In the genomic region with DNA sequence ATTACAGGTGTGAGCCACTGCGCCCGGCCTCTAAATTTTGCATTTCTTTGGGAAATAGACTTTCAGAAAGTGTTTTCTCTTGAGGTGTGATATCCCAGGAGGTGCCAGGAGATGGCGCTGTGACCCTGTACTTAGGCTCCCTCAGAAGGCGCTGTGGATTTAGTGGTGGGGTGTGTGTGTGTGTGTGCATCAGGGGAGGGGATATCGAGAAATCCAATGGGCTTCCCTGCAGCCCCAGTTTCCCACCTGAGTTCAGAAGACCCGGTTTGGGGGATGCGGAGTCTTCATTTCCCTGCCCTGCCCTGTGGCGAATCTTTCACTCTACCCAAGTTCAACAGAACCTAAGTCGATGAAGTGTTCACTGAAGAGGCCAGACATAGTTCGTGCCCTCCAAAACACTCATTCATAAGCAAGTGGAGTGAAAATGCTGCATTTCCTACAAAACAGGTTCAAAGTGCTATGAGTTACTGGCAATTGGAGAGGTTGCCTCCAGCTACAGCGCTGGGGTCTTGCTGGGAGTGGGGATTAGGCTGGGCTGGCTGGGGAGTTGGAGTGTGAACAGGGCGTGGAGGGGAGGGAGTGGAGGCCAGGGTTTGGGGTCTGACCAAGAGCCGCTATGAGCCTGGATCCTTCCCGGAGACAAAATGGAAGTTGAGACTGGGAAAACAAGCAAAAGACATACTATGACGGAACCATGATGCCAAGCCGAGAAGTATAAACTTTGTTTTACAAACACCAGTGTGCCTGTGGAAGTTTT, we compare ENCODE assay signal across 8 cellular contexts. TPM values are rescaled to one million over a fixed set of nuclear protein-coding genes. Genes with fewer than 3 reads are reported as not detected.
A peak's percentile ranks its signal among the peaks of the same experiment; 100 is the strongest.
DNase-seq lines count a peak whose midpoint lies in the region; ATAC-seq, FAIRE-seq and TF ChIP-seq lines count a peak whose summit lies in the region.

No MANE protein-coding gene starts in this region.

- peaks cover 25% of the 10 kb centered on the region for H3K4me1 ChIP-seq in A549

- TF ChIP-seq EP300 in A549 (IDR thresholded peaks at IDR 0.05): no peak

- in situ Hi-C loops in GM13977 (cut with MboI; ENCODE audit: low pct_unique_long_range_greater_than_20kb, low sequenced_read_pairs, unreplicated experiment): no loop called here

- 49% methylated on average over 16 of the region's 16 CpGs for WGBS in A549 (ENCODE audit: missing lambda C conversion rate)

- CTCF ChIA-PET in A549 (lab: Yijun Ruan, JAX): interaction anchor here (0.6 to 6.2 kb wide), 22 partner anchors 11 to 288 kb away, joined by 3 to 57 read pairs (median 5); partner anchors contain the start of gene TTLL4

- POLR2A ChIA-PET in A549 (lab: Yijun Ruan, JAX): no interaction called here

- FAIRE-seq in A549 (lab: Jason Lieb, UNC): no peak

- TF ChIP-seq POLR2A in A549 (IDR thresholded peaks at IDR 0.05; ENCODE audit: low read length): no peak

- 0 out of 6 replicates have a peak overlapping the region, but pooled peaks of 1 of the 2 experiments have one; percentile 12 for H3K27ac ChIP-seq in A549
- no peak overlapping the region for H3K27ac ChIP-seq in coronary artery

- H3K9me3 ChIP-seq in A549: no peaks in the 10 kb centered on the region

- peak; percentile 82 to 88 for TF ChIP-seq RAD21 in A549 (conservative IDR thresholded peaks at IDR 0.05 in 1 of 2, IDR thresholded peaks at IDR 0.05 in 1 of 2)

- ATAC-seq in A549: peak; percentile 36 to 73; a peak in 4 of 6 replicates
- ATAC-seq in GM18907 (IDR thresholded peaks at IDR 0.05; ENCODE audit: unreplicated experiment): no peak

- H3K4me3 ChIP-seq in A549 (no peak overlapping the region), coronary artery (no peak overlapping the region)

- peak; percentile 83 for TF ChIP-seq CTCF in A549 (IDR thresholded peaks at IDR 0.05)
- peak; percentile 85 for TF ChIP-seq CTCF in GM13977 (IDR thresholded peaks at IDR 0.05; ENCODE audit: extremely low read depth, insufficient read depth, missing control alignments)
- peak; percentile 54 for TF ChIP-seq CTCF in coronary artery (IDR thresholded peaks at IDR 0.05)

- peak overlapping the region; percentile 18; the same call in 1 of the 3 replicates for H3K4me2 ChIP-seq in A549

- DNase-seq in A549 (ENCODE audit: low read depth in 1 of 2, low spot score in 1 of 2): peak in 1 of 2 experiments; percentile 75
- DNase-seq in GM13977 (ENCODE audit: low spot score): peak; percentile 70
- peak; percentile 28 for DNase-seq in NCI-H226
- DNase-seq in activated CD4-positive, alpha-beta T cell treated with anti-CD3 and anti-CD28 coated beads for 4 hours: peak; percentile 62 to 66
- DNase-seq in coronary artery (ENCODE audit: low spot score): no peak
- peak; percentile 67 for DNase-seq in lung microvascular endothelial cell (ENCODE audit: low read depth in 2 of 2)
- DNase-seq in stimulated activated CD8-positive, alpha-beta memory T cell treated with anti-CD3 and anti-CD28 coated beads, Interleukin-2, amount 100 ng/mL, for 1 hour (ENCODE audit: low read depth in 2 of 2): peak; percentile 35 to 43

TF ChIP-seq in A549, 52 proteins besides CTCF, POLR2A, EP300 and RAD21:
- TF ChIP-seq REST (IDR thresholded peaks at IDR 0.05): no peak
- TF ChIP-seq SMC3 (IDR thresholded peaks at IDR 0.05): peak; percentile 71
- TF ChIP-seq CEBPB (IDR thresholded peaks at IDR 0.05): no peak
- no peak for TF ChIP-seq ZSCAN20 (CRISPR knock-in tag; IDR thresholded peaks at IDR 0.05)
- TF ChIP-seq BHLHE40 (IDR thresholded peaks at IDR 0.05; ENCODE audit: low read depth, low read length): no peak
- TF ChIP-seq, protein P1, sequence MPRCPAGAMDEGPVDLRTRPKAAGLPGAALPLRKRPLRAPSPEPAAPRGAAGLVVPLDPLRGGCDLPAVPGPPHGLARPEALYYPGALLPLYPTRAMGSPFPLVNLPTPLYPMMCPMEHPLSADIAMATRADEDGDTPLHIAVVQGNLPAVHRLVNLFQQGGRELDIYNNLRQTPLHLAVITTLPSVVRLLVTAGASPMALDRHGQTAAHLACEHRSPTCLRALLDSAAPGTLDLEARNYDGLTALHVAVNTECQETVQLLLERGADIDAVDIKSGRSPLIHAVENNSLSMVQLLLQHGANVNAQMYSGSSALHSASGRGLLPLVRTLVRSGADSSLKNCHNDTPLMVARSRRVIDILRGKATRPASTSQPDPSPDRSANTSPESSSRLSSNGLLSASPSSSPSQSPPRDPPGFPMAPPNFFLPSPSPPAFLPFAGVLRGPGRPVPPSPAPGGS (IDR thresholded peaks at IDR 0.05): no peak
- TF ChIP-seq, protein P2, sequence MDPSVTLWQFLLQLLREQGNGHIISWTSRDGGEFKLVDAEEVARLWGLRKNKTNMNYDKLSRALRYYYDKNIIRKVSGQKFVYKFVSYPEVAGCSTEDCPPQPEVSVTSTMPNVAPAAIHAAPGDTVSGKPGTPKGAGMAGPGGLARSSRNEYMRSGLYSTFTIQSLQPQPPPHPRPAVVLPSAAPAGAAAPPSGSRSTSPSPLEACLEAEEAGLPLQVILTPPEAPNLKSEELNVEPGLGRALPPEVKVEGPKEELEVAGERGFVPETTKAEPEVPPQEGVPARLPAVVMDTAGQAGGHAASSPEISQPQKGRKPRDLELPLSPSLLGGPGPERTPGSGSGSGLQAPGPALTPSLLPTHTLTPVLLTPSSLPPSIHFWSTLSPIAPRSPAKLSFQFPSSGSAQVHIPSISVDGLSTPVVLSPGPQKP (IDR thresholded peaks at IDR 0.05; ENCODE audit: low read depth, low read length): no peak

RNA-seq across cellular contexts. Expression of gene WNT6, which starts 6.5 kb away (rescaled TPM):
- polyA plus RNA-seq in A549 (2011; rRNA removed): 0.05 and 0.06 TPM in 2 replicates
- 0.15 and 0.44 TPM in 2 replicates for polyA plus RNA-seq in A549 (2012; cell fraction: cytosol; rRNA removed)
- polyA plus RNA-seq in A549 (2012; cell fraction: nucleus; rRNA removed): 0.05 and 0.40 TPM in 2 replicates
- polyA plus RNA-seq in A549 (2017; fragmentation: RNase III; extraction: RNeasy Plus Mini Kit Qiagen cat#74134 plus additional on column Dnase treatment): 0.08 to 0.28 TPM (median 0.10 TPM) in 3 replicates
- polyA minus RNA-seq in A549 (2011; rRNA and poly(A)+ RNA removed): not detected in 2 replicates
- total RNA-seq in lung microvascular endothelial cell: not detected in 2 replicates

RNA-seq across cellular contexts. Expression of gene PRKAG3, which starts 21.5 kb away (rescaled TPM):
- polyA plus RNA-seq in A549 (2011; rRNA removed) (not detected in 2 replicates), A549 (2017; fragmentation: RNase III; extraction: RNeasy Plus Mini Kit Qiagen cat#74134 plus additional on column Dnase treatment) (not detected in 3 replicates)
- not detected in 2 replicates for polyA plus RNA-seq in A549 (2012; cell fraction: cytosol; rRNA removed)
- polyA plus RNA-seq in A549 (2012; cell fraction: nucleus; rRNA removed): not detected in 2 replicates
- polyA minus RNA-seq in A549 (2011; rRNA and poly(A)+ RNA removed): not detected in 2 replicates
- total RNA-seq in lung microvascular endothelial cell: not detected in 2 replicates

RNA-seq across cellular contexts. Expression of gene WNT10A, which starts 27.6 kb away (rescaled TPM):
- polyA plus RNA-seq in A549 (2011; rRNA removed) (not detected in 2 replicates), A549 (2017; fragmentation: RNase III; extraction: RNeasy Plus Mini Kit Qiagen cat#74134 plus additional on column Dnase treatment) (0.04 TPM in 2 of 3 replicates, not detected in the other)
- 0.01 and 0.03 TPM in 2 replicates for polyA plus RNA-seq in A549 (2012; cell fraction: cytosol; rRNA removed)
- polyA plus RNA-seq in A549 (2012; cell fraction: nucleus; rRNA removed): 0.02 and 0.04 TPM in 2 replicates
- polyA minus RNA-seq in A549 (2011; rRNA and poly(A)+ RNA removed): not detected in 2 replicates
- total RNA-seq in lung microvascular endothelial cell: not detected in 2 replicates
